In the genomic region with DNA sequence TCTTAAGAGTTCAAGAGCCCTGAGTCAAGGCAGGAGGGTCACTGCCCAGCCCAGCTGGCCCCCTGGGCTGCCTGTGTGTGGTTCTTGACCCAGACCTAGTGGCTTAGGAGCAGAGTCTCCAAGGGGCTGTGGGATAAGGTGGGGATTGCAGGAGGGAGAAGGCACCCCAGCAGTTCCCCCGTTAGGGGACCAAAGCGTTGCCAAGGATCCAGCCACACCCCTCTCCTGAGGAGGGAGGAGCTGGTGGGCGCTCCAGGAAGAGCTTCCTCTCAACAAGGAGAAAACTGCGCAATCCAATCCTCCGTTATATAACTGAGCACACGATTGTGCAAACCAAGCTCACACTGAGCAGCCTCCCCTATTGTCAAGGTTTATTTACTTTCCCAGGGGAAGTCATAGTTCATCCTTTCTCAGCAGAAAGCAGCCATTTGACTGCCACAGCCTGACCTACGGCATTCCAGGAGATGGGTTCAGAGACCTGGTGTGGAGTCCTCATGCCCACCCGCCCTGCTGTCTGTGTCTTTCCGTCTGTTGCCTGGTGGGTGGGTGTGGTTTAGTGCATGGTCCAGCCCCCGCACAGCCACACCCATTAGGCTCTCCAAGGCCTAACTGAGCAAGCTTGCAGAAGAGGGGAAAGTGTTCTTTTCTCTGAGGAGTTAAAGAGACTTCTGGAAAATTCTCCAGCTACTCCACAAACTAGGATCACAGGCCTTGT, we compare ENCODE assay signal across 1 cellular context.
TF ChIP-seq lines count a peak whose summit lies in the region.

No MANE protein-coding gene starts in this region.

TF ChIP-seq in HepG2, 621 proteins besides CTCF, POLR2A, EP300 and RAD21 (continued from another document and continues in another):
- TF ChIP-seq, protein P1, sequence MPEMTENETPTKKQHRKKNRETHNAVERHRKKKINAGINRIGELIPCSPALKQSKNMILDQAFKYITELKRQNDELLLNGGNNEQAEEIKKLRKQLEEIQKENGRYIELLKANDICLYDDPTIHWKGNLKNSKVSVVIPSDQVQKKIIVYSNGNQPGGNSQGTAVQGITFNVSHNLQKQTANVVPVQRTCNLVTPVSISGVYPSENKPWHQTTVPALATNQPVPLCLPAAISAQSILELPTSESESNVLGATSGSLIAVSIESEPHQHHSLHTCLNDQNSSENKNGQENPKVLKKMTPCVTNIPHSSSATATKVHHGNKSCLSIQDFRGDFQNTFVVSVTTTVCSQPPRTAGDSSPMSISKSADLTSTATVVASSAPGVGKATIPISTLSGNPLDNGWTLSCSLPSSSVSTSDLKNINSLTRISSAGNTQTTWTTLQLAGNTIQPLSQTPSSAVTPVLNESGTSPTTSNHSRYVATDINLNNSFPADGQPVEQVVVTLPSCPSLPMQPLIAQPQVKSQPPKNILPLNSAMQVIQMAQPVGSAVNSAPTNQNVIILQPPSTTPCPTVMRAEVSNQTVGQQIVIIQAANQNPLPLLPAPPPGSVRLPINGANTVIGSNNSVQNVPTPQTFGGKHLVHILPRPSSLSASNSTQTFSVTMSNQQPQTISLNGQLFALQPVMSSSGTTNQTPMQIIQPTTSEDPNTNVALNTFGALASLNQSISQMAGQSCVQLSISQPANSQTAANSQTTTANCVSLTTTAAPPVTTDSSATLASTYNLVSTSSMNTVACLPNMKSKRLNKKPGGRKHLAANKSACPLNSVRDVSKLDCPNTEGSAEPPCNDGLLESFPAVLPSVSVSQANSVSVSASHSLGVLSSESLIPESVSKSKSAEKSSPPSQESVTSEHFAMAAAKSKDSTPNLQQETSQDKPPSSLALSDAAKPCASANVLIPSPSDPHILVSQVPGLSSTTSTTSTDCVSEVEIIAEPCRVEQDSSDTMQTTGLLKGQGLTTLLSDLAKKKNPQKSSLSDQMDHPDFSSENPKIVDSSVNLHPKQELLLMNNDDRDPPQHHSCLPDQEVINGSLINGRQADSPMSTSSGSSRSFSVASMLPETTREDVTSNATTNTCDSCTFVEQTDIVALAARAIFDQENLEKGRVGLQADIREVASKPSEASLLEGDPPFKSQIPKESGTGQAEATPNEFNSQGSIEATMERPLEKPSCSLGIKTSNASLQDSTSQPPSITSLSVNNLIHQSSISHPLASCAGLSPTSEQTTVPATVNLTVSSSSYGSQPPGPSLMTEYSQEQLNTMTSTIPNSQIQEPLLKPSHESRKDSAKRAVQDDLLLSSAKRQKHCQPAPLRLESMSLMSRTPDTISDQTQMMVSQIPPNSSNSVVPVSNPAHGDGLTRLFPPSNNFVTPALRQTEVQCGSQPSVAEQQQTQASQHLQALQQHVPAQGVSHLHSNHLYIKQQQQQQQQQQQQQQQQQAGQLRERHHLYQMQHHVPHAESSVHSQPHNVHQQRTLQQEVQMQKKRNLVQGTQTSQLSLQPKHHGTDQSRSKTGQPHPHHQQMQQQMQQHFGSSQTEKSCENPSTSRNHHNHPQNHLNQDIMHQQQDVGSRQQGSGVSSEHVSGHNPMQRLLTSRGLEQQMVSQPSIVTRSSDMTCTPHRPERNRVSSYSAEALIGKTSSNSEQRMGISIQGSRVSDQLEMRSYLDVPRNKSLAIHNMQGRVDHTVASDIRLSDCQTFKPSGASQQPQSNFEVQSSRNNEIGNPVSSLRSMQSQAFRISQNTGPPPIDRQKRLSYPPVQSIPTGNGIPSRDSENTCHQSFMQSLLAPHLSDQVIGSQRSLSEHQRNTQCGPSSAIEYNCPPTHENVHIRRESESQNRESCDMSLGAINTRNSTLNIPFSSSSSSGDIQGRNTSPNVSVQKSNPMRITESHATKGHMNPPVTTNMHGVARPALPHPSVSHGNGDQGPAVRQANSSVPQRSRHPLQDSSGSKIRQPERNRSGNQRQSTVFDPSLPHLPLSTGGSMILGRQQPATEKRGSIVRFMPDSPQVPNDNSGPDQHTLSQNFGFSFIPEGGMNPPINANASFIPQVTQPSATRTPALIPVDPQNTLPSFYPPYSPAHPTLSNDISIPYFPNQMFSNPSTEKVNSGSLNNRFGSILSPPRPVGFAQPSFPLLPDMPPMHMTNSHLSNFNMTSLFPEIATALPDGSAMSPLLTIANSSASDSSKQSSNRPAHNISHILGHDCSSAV (CRISPR knock-in tag; IDR thresholded peaks at IDR 0.05; ENCODE audit: borderline replicate concordance): no peak
- TF ChIP-seq, protein P2, sequence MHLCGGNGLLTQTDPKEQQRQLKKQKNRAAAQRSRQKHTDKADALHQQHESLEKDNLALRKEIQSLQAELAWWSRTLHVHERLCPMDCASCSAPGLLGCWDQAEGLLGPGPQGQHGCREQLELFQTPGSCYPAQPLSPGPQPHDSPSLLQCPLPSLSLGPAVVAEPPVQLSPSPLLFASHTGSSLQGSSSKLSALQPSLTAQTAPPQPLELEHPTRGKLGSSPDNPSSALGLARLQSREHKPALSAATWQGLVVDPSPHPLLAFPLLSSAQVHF (CRISPR knock-in tag; IDR thresholded peaks at IDR 0.05): no peak
- TF ChIP-seq ELF1 (CRISPR knock-in tag; IDR thresholded peaks at IDR 0.05) (peak; percentile 79; the same call in 1 of the 2 replicates), PCBP2 (optimal IDR thresholded peaks at IDR 0.05; ENCODE audit: low read depth, low read length, poor library complexity, severe bottlenecking) (no peak), SIN3A (IDR thresholded peaks at IDR 0.05; ENCODE audit: borderline replicate concordance, low read depth, low read length) (peak; percentile 87; the same call in 1 of the 2 replicates), ELF4 (CRISPR knock-in tag; IDR thresholded peaks at IDR 0.05; ENCODE audit: borderline replicate concordance) (no peak), TBL1XR1 (IDR thresholded peaks at IDR 0.05; ENCODE audit: borderline replicate concordance, low read length, partially characterized antibody) (peak; percentile 98), ZNF501 (CRISPR knock-in tag; IDR thresholded peaks at IDR 0.05) (no peak), KDM5B (CRISPR knock-in tag; IDR thresholded peaks at IDR 0.05; ENCODE audit: borderline replicate concordance) (peak; percentile 63; the same call in 1 of the 2 replicates), ZNF136 (CRISPR knock-in tag; IDR thresholded peaks at IDR 0.05; ENCODE audit: low read depth) (peak; percentile 88; the same call in 1 of the 2 replicates), RFXANK (CRISPR knock-in tag; IDR thresholded peaks at IDR 0.05) (peak; percentile 74; the same call in 1 of the 2 replicates), RELA (CRISPR knock-in tag; IDR thresholded peaks at IDR 0.05) (no peak), CCDC6 (CRISPR knock-in tag; IDR thresholded peaks at IDR 0.05) (peak; percentile 77; the same call in 1 of the 2 replicates), ZNF317 (CRISPR knock-in tag; IDR thresholded peaks at IDR 0.05) (peak; percentile 97), FOXA1 (IDR thresholded peaks at IDR 0.05) (no peak; the same call in 1 of the 2 replicates), FOXA1 (CRISPR knock-in tag; IDR thresholded peaks at IDR 0.05) (peak; percentile 97), ZNF557 (CRISPR knock-in tag; IDR thresholded peaks at IDR 0.05) (peak; percentile 92), NCOR1 (IDR thresholded peaks at IDR 0.05; ENCODE audit: borderline replicate concordance, low read length) (peak; percentile 91; the same call in 1 of the 2 replicates), ZNF737 (CRISPR knock-in tag; IDR thresholded peaks at IDR 0.05; ENCODE audit: borderline replicate concordance) (no peak), HNRNPK (IDR thresholded peaks at IDR 0.05; ENCODE audit: low read depth, low read length, poor library complexity, severe bottlenecking) (no peak), FLYWCH1 (CRISPR knock-in tag; IDR thresholded peaks at IDR 0.05) (no peak), MED1 (CRISPR knock-in tag; IDR thresholded peaks at IDR 0.05) (peak; percentile 98), FOXP1 (IDR thresholded peaks at IDR 0.05) (peak; percentile 53; the same call in 1 of the 2 replicates), FOXP1 (CRISPR knock-in tag; IDR thresholded peaks at IDR 0.05) (peak; percentile 91), RXRA (CRISPR knock-in tag; IDR thresholded peaks at IDR 0.05) (peak; percentile 97), ZNF121 (CRISPR knock-in tag; IDR thresholded peaks at IDR 0.05) (no peak), NFIC (IDR thresholded peaks at IDR 0.05; ENCODE audit: low read length) (peak; percentile 78), KAT2B (IDR thresholded peaks at IDR 0.05; ENCODE audit: borderline replicate concordance, low read depth, low read length) (no peak), ZNF446 (CRISPR knock-in tag; IDR thresholded peaks at IDR 0.05) (no peak)
- TF ChIP-seq, protein P3, sequence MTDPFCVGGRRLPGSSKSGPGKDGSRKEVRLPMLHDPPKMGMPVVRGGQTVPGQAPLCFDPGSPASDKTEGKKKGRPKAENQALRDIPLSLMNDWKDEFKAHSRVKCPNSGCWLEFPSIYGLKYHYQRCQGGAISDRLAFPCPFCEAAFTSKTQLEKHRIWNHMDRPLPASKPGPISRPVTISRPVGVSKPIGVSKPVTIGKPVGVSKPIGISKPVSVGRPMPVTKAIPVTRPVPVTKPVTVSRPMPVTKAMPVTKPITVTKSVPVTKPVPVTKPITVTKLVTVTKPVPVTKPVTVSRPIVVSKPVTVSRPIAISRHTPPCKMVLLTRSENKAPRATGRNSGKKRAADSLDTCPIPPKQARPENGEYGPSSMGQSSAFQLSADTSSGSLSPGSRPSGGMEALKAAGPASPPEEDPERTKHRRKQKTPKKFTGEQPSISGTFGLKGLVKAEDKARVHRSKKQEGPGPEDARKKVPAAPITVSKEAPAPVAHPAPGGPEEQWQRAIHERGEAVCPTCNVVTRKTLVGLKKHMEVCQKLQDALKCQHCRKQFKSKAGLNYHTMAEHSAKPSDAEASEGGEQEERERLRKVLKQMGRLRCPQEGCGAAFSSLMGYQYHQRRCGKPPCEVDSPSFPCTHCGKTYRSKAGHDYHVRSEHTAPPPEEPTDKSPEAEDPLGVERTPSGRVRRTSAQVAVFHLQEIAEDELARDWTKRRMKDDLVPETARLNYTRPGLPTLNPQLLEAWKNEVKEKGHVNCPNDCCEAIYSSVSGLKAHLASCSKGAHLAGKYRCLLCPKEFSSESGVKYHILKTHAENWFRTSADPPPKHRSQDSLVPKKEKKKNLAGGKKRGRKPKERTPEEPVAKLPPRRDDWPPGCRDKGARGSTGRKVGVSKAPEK (CRISPR knock-in tag; IDR thresholded peaks at IDR 0.05; ENCODE audit: borderline replicate concordance): no peak
- TF ChIP-seq, protein P4, sequence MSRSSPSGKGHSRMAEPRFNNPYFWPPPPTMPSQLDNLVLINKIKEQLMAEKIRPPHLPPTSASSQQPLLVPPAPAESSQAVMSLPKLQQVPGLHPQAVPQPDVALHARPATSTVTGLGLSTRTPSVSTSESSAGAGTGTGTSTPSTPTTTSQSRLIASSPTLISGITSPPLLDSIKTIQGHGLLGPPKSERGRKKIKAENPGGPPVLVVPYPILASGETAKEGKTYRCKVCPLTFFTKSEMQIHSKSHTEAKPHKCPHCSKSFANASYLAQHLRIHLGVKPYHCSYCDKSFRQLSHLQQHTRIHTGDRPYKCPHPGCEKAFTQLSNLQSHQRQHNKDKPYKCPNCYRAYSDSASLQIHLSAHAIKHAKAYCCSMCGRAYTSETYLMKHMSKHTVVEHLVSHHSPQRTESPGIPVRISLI (CRISPR knock-in tag; IDR thresholded peaks at IDR 0.05; ENCODE audit: borderline replicate concordance): peak; percentile 63; the same call in 1 of the 2 replicates
- TF ChIP-seq, protein P5, sequence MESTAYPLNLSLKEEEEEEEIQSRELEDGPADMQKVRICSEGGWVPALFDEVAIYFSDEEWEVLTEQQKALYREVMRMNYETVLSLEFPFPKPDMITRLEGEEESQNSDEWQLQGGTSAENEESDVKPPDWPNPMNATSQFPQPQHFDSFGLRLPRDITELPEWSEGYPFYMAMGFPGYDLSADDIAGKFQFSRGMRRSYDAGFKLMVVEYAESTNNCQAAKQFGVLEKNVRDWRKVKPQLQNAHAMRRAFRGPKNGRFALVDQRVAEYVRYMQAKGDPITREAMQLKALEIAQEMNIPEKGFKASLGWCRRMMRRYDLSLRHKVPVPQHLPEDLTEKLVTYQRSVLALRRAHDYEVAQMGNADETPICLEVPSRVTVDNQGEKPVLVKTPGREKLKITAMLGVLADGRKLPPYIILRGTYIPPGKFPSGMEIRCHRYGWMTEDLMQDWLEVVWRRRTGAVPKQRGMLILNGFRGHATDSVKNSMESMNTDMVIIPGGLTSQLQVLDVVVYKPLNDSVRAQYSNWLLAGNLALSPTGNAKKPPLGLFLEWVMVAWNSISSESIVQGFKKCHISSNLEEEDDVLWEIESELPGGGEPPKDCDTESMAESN (CRISPR knock-in tag; conservative IDR thresholded peaks at IDR 0.05): peak; percentile 80
- TF ChIP-seq, protein P6, sequence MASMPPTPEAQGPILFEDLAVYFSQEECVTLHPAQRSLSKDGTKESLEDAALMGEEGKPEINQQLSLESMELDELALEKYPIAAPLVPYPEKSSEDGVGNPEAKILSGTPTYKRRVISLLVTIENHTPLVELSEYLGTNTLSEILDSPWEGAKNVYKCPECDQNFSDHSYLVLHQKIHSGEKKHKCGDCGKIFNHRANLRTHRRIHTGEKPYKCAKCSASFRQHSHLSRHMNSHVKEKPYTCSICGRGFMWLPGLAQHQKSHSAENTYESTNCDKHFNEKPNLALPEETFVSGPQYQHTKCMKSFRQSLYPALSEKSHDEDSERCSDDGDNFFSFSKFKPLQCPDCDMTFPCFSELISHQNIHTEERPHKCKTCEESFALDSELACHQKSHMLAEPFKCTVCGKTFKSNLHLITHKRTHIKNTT (CRISPR knock-in tag; IDR thresholded peaks at IDR 0.05): no peak
- TF ChIP-seq, protein P7, sequence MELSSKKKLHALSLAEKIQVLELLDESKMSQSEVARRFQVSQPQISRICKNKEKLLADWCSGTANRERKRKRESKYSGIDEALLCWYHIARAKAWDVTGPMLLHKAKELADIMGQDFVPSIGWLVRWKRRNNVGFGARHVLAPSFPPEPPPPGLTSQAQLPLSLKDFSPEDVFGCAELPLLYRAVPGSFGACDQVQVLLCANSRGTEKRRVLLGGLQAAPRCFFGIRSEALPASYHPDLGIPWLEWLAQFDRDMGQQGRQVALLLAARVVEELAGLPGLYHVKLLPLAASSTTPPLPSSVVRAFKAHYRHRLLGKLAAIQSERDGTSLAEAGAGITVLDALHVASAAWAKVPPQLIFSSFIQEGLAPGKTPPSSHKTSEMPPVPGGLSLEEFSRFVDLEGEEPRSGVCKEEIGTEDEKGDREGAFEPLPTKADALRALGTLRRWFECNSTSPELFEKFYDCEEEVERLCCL (CRISPR knock-in tag; IDR thresholded peaks at IDR 0.05; ENCODE audit: borderline replicate concordance): no peak
- TF ChIP-seq, protein P8, sequence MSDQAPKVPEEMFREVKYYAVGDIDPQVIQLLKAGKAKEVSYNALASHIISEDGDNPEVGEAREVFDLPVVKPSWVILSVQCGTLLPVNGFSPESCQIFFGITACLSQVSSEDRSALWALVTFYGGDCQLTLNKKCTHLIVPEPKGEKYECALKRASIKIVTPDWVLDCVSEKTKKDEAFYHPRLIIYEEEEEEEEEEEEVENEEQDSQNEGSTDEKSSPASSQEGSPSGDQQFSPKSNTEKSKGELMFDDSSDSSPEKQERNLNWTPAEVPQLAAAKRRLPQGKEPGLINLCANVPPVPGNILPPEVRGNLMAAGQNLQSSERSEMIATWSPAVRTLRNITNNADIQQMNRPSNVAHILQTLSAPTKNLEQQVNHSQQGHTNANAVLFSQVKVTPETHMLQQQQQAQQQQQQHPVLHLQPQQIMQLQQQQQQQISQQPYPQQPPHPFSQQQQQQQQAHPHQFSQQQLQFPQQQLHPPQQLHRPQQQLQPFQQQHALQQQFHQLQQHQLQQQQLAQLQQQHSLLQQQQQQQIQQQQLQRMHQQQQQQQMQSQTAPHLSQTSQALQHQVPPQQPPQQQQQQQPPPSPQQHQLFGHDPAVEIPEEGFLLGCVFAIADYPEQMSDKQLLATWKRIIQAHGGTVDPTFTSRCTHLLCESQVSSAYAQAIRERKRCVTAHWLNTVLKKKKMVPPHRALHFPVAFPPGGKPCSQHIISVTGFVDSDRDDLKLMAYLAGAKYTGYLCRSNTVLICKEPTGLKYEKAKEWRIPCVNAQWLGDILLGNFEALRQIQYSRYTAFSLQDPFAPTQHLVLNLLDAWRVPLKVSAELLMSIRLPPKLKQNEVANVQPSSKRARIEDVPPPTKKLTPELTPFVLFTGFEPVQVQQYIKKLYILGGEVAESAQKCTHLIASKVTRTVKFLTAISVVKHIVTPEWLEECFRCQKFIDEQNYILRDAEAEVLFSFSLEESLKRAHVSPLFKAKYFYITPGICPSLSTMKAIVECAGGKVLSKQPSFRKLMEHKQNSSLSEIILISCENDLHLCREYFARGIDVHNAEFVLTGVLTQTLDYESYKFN (CRISPR knock-in tag; conservative IDR thresholded peaks at IDR 0.05): peak; percentile 98
